In genomic region chr4:159102623-159103405, GRCh38 we compare ENCODE assay signal across 8 cellular contexts. TPM values are rescaled to one million over a fixed set of nuclear protein-coding genes. Genes with fewer than 3 reads are reported as not detected.
DNase-seq lines count a peak whose midpoint lies in the region; ATAC-seq and TF ChIP-seq lines count a peak whose summit lies in the region.

Gene RAPGEF2, plus strand, starts transcription at chr4:159103079. Its CDS starts 1,084 bp downstream, at chr4:159104163.

- H3K9ac ChIP-seq in parathyroid adenoma: peak within 1 kb of the TSS; percentile 67

- intact Hi-C loops in Right ventricle myocardium inferior (cut with DNase I) (loop anchor here (2.0 to 10.0 kb wide), 4 partner anchors 54 to 242 kb away; no protein-coding TSS in a partner anchor), tibial artery (cut with DNase I; ENCODE audit: low total_unique reads) (loop anchor here (10.0 kb wide), 2 partner anchors 72 to 328 kb away; no protein-coding TSS in a partner anchor)

- DNase-seq in NCI-H128 (lab: John Stamatoyannopoulos, UW; ENCODE audit: unreplicated experiment) (peak; percentile 71), SW 1271 (lab: John Stamatoyannopoulos, UW) (peak; percentile 74 to 81), Right ventricle myocardium inferior (ENCODE audit: missing footprints) (peak; percentile 96), tibial artery (peak; percentile 91 to 96)
- peak; percentile 67 for DNase-seq in activated naive CD8-positive, alpha-beta T cell treated with anti-CD3 and anti-CD28 coated beads, Interleukin-2, amount 50 U/mL, for 16 hours (ENCODE audit: low read depth, low spot score)

- no peaks in the 10 kb centered on the region for H3K9me3 ChIP-seq in parathyroid adenoma (ENCODE audit: control insufficient read depth, low read length)
- H3K9me3 ChIP-seq in tibial artery: no peaks in the 10 kb centered on the region

- H3K4me1 ChIP-seq in parathyroid adenoma (peaks cover 5% of the 10 kb centered on the region), tibial artery (peaks cover 0 to 29% (median 17%) of the 10 kb centered on the region in 4 donors)

- peak within 1 kb of the TSS; percentile 90 for H2AFZ ChIP-seq in parathyroid adenoma

- no peaks in the 10 kb centered on the region for H3K27me3 ChIP-seq in parathyroid adenoma (ENCODE audit: control insufficient read depth, insufficient read depth, low read length)
- H3K27me3 ChIP-seq in tibial artery: no peaks in the 10 kb centered on the region

- peak within 1 kb of the TSS; percentile 95 for H3K4me2 ChIP-seq in parathyroid adenoma (ENCODE audit: low read length)

- H3K27ac ChIP-seq in parathyroid adenoma (peak within 1 kb of the TSS; percentile 84), tibial artery (peak within 1 kb of the TSS; percentile 96 to 99)

- H3K4me3 ChIP-seq in GM12875 (ENCODE audit: low read depth, low read length) (peak within 1 kb of the TSS; percentile 89), parathyroid adenoma (ENCODE audit: low read depth, low read length) (peak within 1 kb of the TSS; percentile 88), tibial artery (peak within 1 kb of the TSS; percentile 89 to 99)

- no peaks in the 10 kb centered on the region for H3K36me3 ChIP-seq in parathyroid adenoma (ENCODE audit: control insufficient read depth, insufficient read depth, low read length)
- no peaks in the 10 kb centered on the region for H3K36me3 ChIP-seq in tibial artery

- TF ChIP-seq CTCF in GM12875 (IDR thresholded peaks at IDR 0.05; ENCODE audit: borderline replicate concordance, insufficient read depth, low read depth, low read length): no peak
- no peak for TF ChIP-seq CTCF in parathyroid adenoma (IDR thresholded peaks at IDR 0.05)
- TF ChIP-seq CTCF in tibial artery (IDR thresholded peaks at IDR 0.05): no peak

- peaks cover 8% of the 10 kb centered on the region for H3K79me2 ChIP-seq in parathyroid adenoma

- ATAC-seq in HG02759 (IDR thresholded peaks at IDR 0.05; ENCODE audit: unreplicated experiment): peak; percentile 86
- peak; percentile 96 for ATAC-seq in Right ventricle myocardium inferior

RNA-seq across cellular contexts. Expression of gene RAPGEF2, which starts in this region (rescaled TPM):
- total RNA-seq in Right ventricle myocardium inferior: 42.8 TPM

Comparison
In these comparisons a context has a peak if more than half of its experiments do, and no peak if none do; other contexts are left out.
1. Peak in every context shown above with its lines: DNase-seq, ATAC-seq, H3K4me3 ChIP-seq and H3K27ac ChIP-seq.